ENCODE assay signal across 8 cellular contexts in genomic region chr1:8816831-8817412, GRCh38.
DNase-seq lines count a peak whose midpoint lies in the region; ATAC-seq and TF ChIP-seq lines count a peak whose summit lies in the region.

No MANE protein-coding gene starts in this region.

- ATAC-seq in HG02759 (IDR thresholded peaks at IDR 0.05; ENCODE audit: unreplicated experiment) = peak; percentile 19
- ATAC-seq in central memory CD8-positive, alpha-beta T cell (replicated peaks; ENCODE audit: extremely low read depth, poor library complexity, severe bottlenecking) = peak; percentile 7
- ATAC-seq in HG03108 (IDR thresholded peaks at IDR 0.05; ENCODE audit: unreplicated experiment) = no peak

- H3K9me3 Mint-ChIP-seq in central memory CD8-positive, alpha-beta T cell = no peaks in the 10 kb centered on the region

- TF ChIP-seq CTCF in GM12864 (IDR thresholded peaks at IDR 0.05; ENCODE audit: low read depth, low read length, missing control alignments) = no peak

- H3K4me3 ChIP-seq in GM12864 (ENCODE audit: low read depth, low read length) = peak overlapping the region; percentile 92

- DNase-seq in GM12864 (ENCODE audit: low read depth) (no peak), T-helper 22 cell (ENCODE audit: low read depth) (peak; percentile 2), left kidney (ENCODE audit: low read depth, low spot score) (peak; percentile 61), COLO829 (ENCODE audit: low spot score) (no peak)
- DNase-seq in central memory CD8-positive, alpha-beta T cell (ENCODE audit: low spot score in 2 of 2) = no peak
- DNase-seq in stimulated activated CD4-positive, alpha-beta T cell treated with anti-CD3 and anti-CD28 coated beads, Interleukin-4, amount 100 ng/mL, for 48 hours (ENCODE audit: low read depth in 2 of 2) = peak; percentile 3 to 18

- H3K36me3 Mint-ChIP-seq in central memory CD8-positive, alpha-beta T cell (ENCODE audit: insufficient read depth) = peaks cover 14% of the 10 kb centered on the region

- no peaks in the 10 kb centered on the region for H3K27me3 Mint-ChIP-seq in central memory CD8-positive, alpha-beta T cell

- peaks cover 44% of the 10 kb centered on the region for H3K4me1 Mint-ChIP-seq in central memory CD8-positive, alpha-beta T cell

- H3K4me3 Mint-ChIP-seq in central memory CD8-positive, alpha-beta T cell = peak overlapping the region; percentile 92

- peak overlapping the region; percentile 97 for H3K27ac Mint-ChIP-seq in central memory CD8-positive, alpha-beta T cell (ENCODE audit: low read depth)

Comparison
In these comparisons a context has a peak if more than half of its experiments do, and no peak if none do; other contexts are left out.
1. DNase-seq: peak in T-helper 22 cell (single experiment), left kidney (single experiment) and stimulated activated CD4-positive, alpha-beta T cell treated with anti-CD3 and anti-CD28 coated beads, Interleukin-4, amount 100 ng/mL, for 48 hours (2 of 2); none in GM12864 (single experiment), central memory CD8-positive, alpha-beta T cell (0 of 2) and COLO829 (single experiment).